12 cellular contexts compared by ENCODE assay signal in genomic region chr1:235077163-235077540, GRCh38. TPM values are rescaled to one million over a fixed set of nuclear protein-coding genes. Genes with fewer than 3 reads are reported as not detected.
DNase-seq lines count a peak whose midpoint lies in the region; ATAC-seq and TF ChIP-seq lines count a peak whose summit lies in the region.
"Had no signal": no experiment of that assay in that cellular context is flagged by ENCODE, and none has a peak within 500 bp of the region (broad histone marks: within the 10 kb centered on the region; RNA-seq: fewer than 3 reads in every experiment).

No MANE protein-coding gene starts in this region.

- H3K9me3 ChIP-seq in cardiac muscle cell (ENCODE audit: low read depth) (no peaks in the 10 kb centered on the region), mucosa of rectum (ENCODE audit: control insufficient read depth in 2 of 2, low read length in 2 of 2) (no peaks in the 10 kb centered on the region), upper lobe of left lung (no peaks in the 10 kb centered on the region)

- 89 to 93% methylated on average over 1 of the region's 1 CpG for WGBS in upper lobe of left lung, 2 donors

- TF ChIP-seq EP300 in upper lobe of left lung (IDR thresholded peaks at IDR 0.05) = no peak

- H3K4me3 Mint-ChIP-seq in activated T-helper 17 cell treated with anti-CD3 and anti-CD28 coated beads, Interleukin-2, amount 50 U/mL, for 72 hours = no peak overlapping the region

- H3K27ac Mint-ChIP-seq in activated T-helper 17 cell treated with anti-CD3 and anti-CD28 coated beads, Interleukin-2, amount 50 U/mL, for 72 hours = peak overlapping the region; percentile 96

- peaks cover 19% of the 10 kb centered on the region for H3K4me1 ChIP-seq in cardiac muscle cell (ENCODE audit: low read depth)
- peaks cover 50 to 73% of the 10 kb centered on the region in 2 donors for H3K4me1 ChIP-seq in mucosa of rectum (ENCODE audit: control insufficient read depth in 2 of 2, insufficient read depth in 2 of 2, low read length in 2 of 2)
- H3K4me1 ChIP-seq in upper lobe of left lung = peaks cover 62 to 81% (median 69%) of the 10 kb centered on the region in 4 donors

- ATAC-seq in Right ventricle myocardium superior (ENCODE audit: poor library complexity) (no peak), upper lobe of left lung (ENCODE audit: low FRiP score in 2 of 2) (no peak)
- ATAC-seq in activated T-helper 17 cell treated with anti-CD3 and anti-CD28 coated beads, Interleukin-2, amount 50 U/mL, for 72 hours (replicated peaks) = no peak

- TF ChIP-seq POLR2A in upper lobe of left lung (IDR thresholded peaks at IDR 0.05) = no peak

- H3K27me3 Mint-ChIP-seq in activated T-helper 17 cell treated with anti-CD3 and anti-CD28 coated beads, Interleukin-2, amount 50 U/mL, for 72 hours = no peaks in the 10 kb centered on the region
- H3K27me3 Mint-ChIP-seq: CD4-positive, CD25-positive, alpha-beta regulatory T cell had no signal

- H3K27me3 ChIP-seq in cardiac muscle cell (no peaks in the 10 kb centered on the region), mucosa of rectum (ENCODE audit: control insufficient read depth in 2 of 2, insufficient read depth in 2 of 2, low read length in 2 of 2) (no peaks in the 10 kb centered on the region), upper lobe of left lung (no peaks in the 10 kb centered on the region)

- H3K27ac ChIP-seq in cardiac muscle cell (peak overlapping the region; percentile 2), mucosa of rectum (ENCODE audit: low read depth in 2 of 2, low read length in 2 of 2) (peak overlapping the region; percentile 90 to 92), upper lobe of left lung (peak overlapping the region; percentile 66 to 94 (median 93))
- H3K27ac ChIP-seq: VCaP had no signal

- TF ChIP-seq CTCF in cardiac muscle cell (IDR thresholded peaks at IDR 0.05; ENCODE audit: low read depth, low read length) (no peak), upper lobe of left lung (IDR thresholded peaks at IDR 0.05) (no peak)

- peaks cover 28% of the 10 kb centered on the region for H3K4me1 Mint-ChIP-seq in activated T-helper 17 cell treated with anti-CD3 and anti-CD28 coated beads, Interleukin-2, amount 50 U/mL, for 72 hours

- no peak overlapping the region for H3K4me3 ChIP-seq in cardiac muscle cell
- H3K4me3 ChIP-seq in mucosa of rectum (ENCODE audit: low read length in 2 of 2) = no peak overlapping the region
- no peak overlapping the region for H3K4me3 ChIP-seq in upper lobe of left lung

- no peak overlapping the region for H3K9ac ChIP-seq in mucosa of rectum (ENCODE audit: low read depth in 1 of 2, low read length in 2 of 2)

- DNase-seq in cardiac muscle cell (ENCODE audit: low read depth in 1 of 2, low spot score in 1 of 2) = no peak
- no peak for DNase-seq in Right ventricle myocardium superior
- DNase-seq in upper lobe of left lung = no peak
- no peak for DNase-seq in inferior parietal cortex (ENCODE audit: extremely low spot score)
- DNase-seq in hepatic stellate cell (ENCODE audit: low spot score) = no peak
- DNase-seq in activated gamma-delta T cell (lab: John Stamatoyannopoulos, UW) = no peak
- DNase-seq: amygdala, NCI-H2029 treated with DMSO at 0.1 percent for 48 hours had no signal

- no peaks in the 10 kb centered on the region for H3K36me3 Mint-ChIP-seq in activated T-helper 17 cell treated with anti-CD3 and anti-CD28 coated beads, Interleukin-2, amount 50 U/mL, for 72 hours (ENCODE audit: low read depth)
- H3K36me3 Mint-ChIP-seq: CD4-positive, CD25-positive, alpha-beta regulatory T cell had no signal

- intact Hi-C loops in Right ventricle myocardium superior (cut with DNase I) = loop anchor here (5.0 to 10.0 kb wide), 2 partner anchors 162 to 190 kb away; no protein-coding TSS in a partner anchor

- H3K9me3 Mint-ChIP-seq in activated T-helper 17 cell treated with anti-CD3 and anti-CD28 coated beads, Interleukin-2, amount 50 U/mL, for 72 hours = no peaks in the 10 kb centered on the region
- H3K9me3 Mint-ChIP-seq: CD4-positive, CD25-positive, alpha-beta regulatory T cell had no signal

- H3K36me3 ChIP-seq in cardiac muscle cell = no peaks in the 10 kb centered on the region
- H3K36me3 ChIP-seq in mucosa of rectum (ENCODE audit: control insufficient read depth in 2 of 2, insufficient read depth in 2 of 2, low read length in 2 of 2) = no peaks in the 10 kb centered on the region
- H3K36me3 ChIP-seq in upper lobe of left lung = no peaks in the 10 kb centered on the region

RNA-seq across cellular contexts. Expression of gene TOMM20, which starts 51.5 kb away (rescaled TPM):
- 92.9 and 114 TPM in 2 replicates for total RNA-seq in cardiac muscle cell
- polyA plus RNA-seq in cardiac muscle cell = 71.8 and 93.6 TPM in 2 replicates
- total RNA-seq in Right ventricle myocardium superior = 76.7 TPM
- 100 to 1,000 TPM; 110 to 117 TPM for total RNA-seq in activated T-helper 17 cell treated with anti-CD3 and anti-CD28 coated beads, Interleukin-2, amount 50 U/mL, for 72 hours
- total RNA-seq in upper lobe of left lung = 100 to 1,000 TPM in 2 of 6 donors, 10 to 100 TPM in 4; 37.6 to 124 (median 89.8) TPM

Comparison
In these comparisons a context has a peak if more than half of its experiments do, and no peak if none do; other contexts are left out.
1. H3K27ac ChIP-seq: peak in every context shown above with its lines; median percentile 93 in upper lobe of left lung; 91 in mucosa of rectum; 2 in cardiac muscle cell.